Comparison of ENCODE assay signal across 15 cellular contexts in genomic region chr15:89372069-89373033, GRCh38. TPM values are rescaled to one million over a fixed set of nuclear protein-coding genes. Genes with fewer than 3 reads are reported as not detected.
A peak's percentile ranks its signal among the peaks of the same experiment; 100 is the strongest.
DNase-seq lines count a peak whose midpoint lies in the region; ATAC-seq, FAIRE-seq and TF ChIP-seq lines count a peak whose summit lies in the region.
"Had no signal": no experiment of that assay in that cellular context is flagged by ENCODE, and none has a peak within 500 bp of the region (broad histone marks: within the 10 kb centered on the region; RNA-seq: fewer than 3 reads in every experiment).

No MANE protein-coding gene starts in this region.

- intact Hi-C loops in activated T-helper 1 cell treated with anti-CD3 and anti-CD28 coated beads, Interleukin-12 subunit alpha, Interleukin-12 subunit beta, Interleukin-2, Interleukin-4 antibody, amounts not matched to agents 30 ng/mL and 10 ng/mL and 1 ng/mL, durations not matched to agents 14 hours and 24 hours and 36 hours (cut with micrococcal nuclease): no loop called here

- H3K36me3 Mint-ChIP-seq in GM23338 (ENCODE audit: low read depth) (no peaks in the 10 kb centered on the region), progenitor cell of endocrine pancreas (ENCODE audit: insufficient read depth) (no peaks in the 10 kb centered on the region)
- no peaks in the 10 kb centered on the region for H3K36me3 Mint-ChIP-seq in activated T-helper 1 cell treated with anti-CD3 and anti-CD28 coated beads, Interleukin-12 subunit alpha, Interleukin-12 subunit beta, Interleukin-2, Interleukin-4 antibody, amounts not matched to agents 30 ng/mL and 10 ng/mL and 1 ng/mL, durations not matched to agents 14 hours and 24 hours and 36 hours (ENCODE audit: low read depth)
- H3K36me3 Mint-ChIP-seq: CD8-positive, alpha-beta T cell had no signal

- peaks cover 42% of the 10 kb centered on the region for H3K4me1 Mint-ChIP-seq in GM23338
- no peaks in the 10 kb centered on the region for H3K4me1 Mint-ChIP-seq in activated T-helper 1 cell treated with anti-CD3 and anti-CD28 coated beads, Interleukin-12 subunit alpha, Interleukin-12 subunit beta, Interleukin-2, Interleukin-4 antibody, amounts not matched to agents 30 ng/mL and 10 ng/mL and 1 ng/mL, durations not matched to agents 14 hours and 24 hours and 36 hours (ENCODE audit: low read depth)
- H3K4me1 Mint-ChIP-seq in progenitor cell of endocrine pancreas (ENCODE audit: low read depth): no peaks in the 10 kb centered on the region

- no peak for DNase-seq in GM23338 (ENCODE audit: low spot score)
- no peak for DNase-seq in activated T-helper 1 cell treated with anti-CD3 and anti-CD28 coated beads, Interleukin-12 subunit alpha, Interleukin-12 subunit beta, Interleukin-2, Interleukin-4 antibody, amounts not matched to agents 30 ng/mL and 10 ng/mL and 1 ng/mL, durations not matched to agents 14 hours and 24 hours and 36 hours (ENCODE audit: low spot score)
- DNase-seq in progenitor cell of endocrine pancreas (ENCODE audit: low spot score, unreplicated experiment): no peak
- DNase-seq in GDM1 (lab: John Stamatoyannopoulos, UW): no peak
- no peak for DNase-seq in GM12892 (ENCODE audit: insufficient read length)
- DNase-seq in cerebellar nuclear complex (lab: John Stamatoyannopoulos, UW): no peak
- DNase-seq: CD8-positive, alpha-beta T cell; DND-41; GF-D8; MG63; NCI-H1417; NCI-H2029; NCI-H510A had no signal

- H3K9me2 ChIP-seq in GM23338 (ENCODE audit: insufficient read depth): no peaks in the 10 kb centered on the region

- no peaks in the 10 kb centered on the region for H3K79me2 ChIP-seq in GM23338 (replicated peaks; ENCODE audit: insufficient read depth)

- peaks cover 98% of the 10 kb centered on the region for H3K27me3 Mint-ChIP-seq in GM23338 (ENCODE audit: insufficient read depth, low read depth, poor library complexity)
- H3K27me3 Mint-ChIP-seq in activated T-helper 1 cell treated with anti-CD3 and anti-CD28 coated beads, Interleukin-12 subunit alpha, Interleukin-12 subunit beta, Interleukin-2, Interleukin-4 antibody, amounts not matched to agents 30 ng/mL and 10 ng/mL and 1 ng/mL, durations not matched to agents 14 hours and 24 hours and 36 hours (ENCODE audit: insufficient read depth): peaks cover 80% of the 10 kb centered on the region
- peaks cover 87% of the 10 kb centered on the region for H3K27me3 Mint-ChIP-seq in progenitor cell of endocrine pancreas

- H3F3A ChIP-seq in GM23338 (replicated peaks; ENCODE audit: low read depth): peaks cover 31% of the 10 kb centered on the region

- H3K9me3 Mint-ChIP-seq in GM23338 (no peaks in the 10 kb centered on the region; the same call in 2 of the 3 replicates), progenitor cell of endocrine pancreas (ENCODE audit: low read depth) (no peaks in the 10 kb centered on the region)
- no peaks in the 10 kb centered on the region for H3K9me3 Mint-ChIP-seq in activated T-helper 1 cell treated with anti-CD3 and anti-CD28 coated beads, Interleukin-12 subunit alpha, Interleukin-12 subunit beta, Interleukin-2, Interleukin-4 antibody, amounts not matched to agents 30 ng/mL and 10 ng/mL and 1 ng/mL, durations not matched to agents 14 hours and 24 hours and 36 hours
- H3K9me3 Mint-ChIP-seq: CD8-positive, alpha-beta T cell had no signal

- no peak for TF ChIP-seq POLR2A in GM12892 (IDR thresholded peaks at IDR 0.05; ENCODE audit: low read depth, low read length)

- peak overlapping the region; percentile 39; the same call in 1 of the 3 replicates for H3K4me3 Mint-ChIP-seq in GM23338
- H3K4me3 Mint-ChIP-seq in activated T-helper 1 cell treated with anti-CD3 and anti-CD28 coated beads, Interleukin-12 subunit alpha, Interleukin-12 subunit beta, Interleukin-2, Interleukin-4 antibody, amounts not matched to agents 30 ng/mL and 10 ng/mL and 1 ng/mL, durations not matched to agents 14 hours and 24 hours and 36 hours: no peak overlapping the region
- peak overlapping the region; percentile 41 for H3K4me3 Mint-ChIP-seq in progenitor cell of endocrine pancreas (ENCODE audit: low read depth)
- H3K4me3 Mint-ChIP-seq: CD8-positive, alpha-beta T cell had no signal

- peak overlapping the region; percentile 71; the same call in 1 of the 2 replicates for H3K4me2 ChIP-seq in GM23338

- peaks cover under 1% of the 10 kb centered on the region for H3K9me3 ChIP-seq in iPS-15b (ENCODE audit: control insufficient read depth, insufficient read depth, low read length)
- H3K9me3 ChIP-seq: MG63 had no signal

- no peak overlapping the region for H3K9ac ChIP-seq in iPS-15b (ENCODE audit: low read depth, low read length)

- no peak overlapping the region for H3K27ac ChIP-seq in GM23338 (ENCODE audit: low read depth)

- no peak for TF ChIP-seq CTCF in GM23338 (conservative IDR thresholded peaks at IDR 0.05; ENCODE audit: low read depth in 2 of 2)
- no peak for TF ChIP-seq CTCF in progenitor cell of endocrine pancreas (IDR thresholded peaks at IDR 0.05; ENCODE audit: unreplicated experiment)

- H3K4me3 ChIP-seq in GM23338: peak overlapping the region; percentile 48; the same call in 1 of the 2 replicates
- peak overlapping the region; percentile 6 for H3K4me3 ChIP-seq in iPS-15b (ENCODE audit: low read depth, low read length)
- H3K4me3 ChIP-seq: MG63 had no signal

- peaks cover 45% of the 10 kb centered on the region for H4K20me1 ChIP-seq in GM23338 (replicated peaks; ENCODE audit: insufficient read depth)

- no peaks in the 10 kb centered on the region for H3K36me3 ChIP-seq in GM23338 (ENCODE audit: insufficient read depth)
- no peaks in the 10 kb centered on the region for H3K36me3 ChIP-seq in iPS-15b (ENCODE audit: control insufficient read depth, insufficient read depth, low read length)
- H3K36me3 ChIP-seq: MG63 had no signal

- no peak for FAIRE-seq in GM12892 (lab: Jason Lieb, UNC)
- FAIRE-seq: HepG2 had no signal

- H3K4me1 ChIP-seq in GM23338 (ENCODE audit: insufficient read depth) (peaks cover 67% of the 10 kb centered on the region), iPS-15b (ENCODE audit: control insufficient read depth, insufficient read depth, low read length) (peaks cover 16% of the 10 kb centered on the region)

- H3K27ac Mint-ChIP-seq in GM23338 (no peak overlapping the region), progenitor cell of endocrine pancreas (no peak overlapping the region)
- peak overlapping the region; percentile 58 for H3K27ac Mint-ChIP-seq in activated T-helper 1 cell treated with anti-CD3 and anti-CD28 coated beads, Interleukin-12 subunit alpha, Interleukin-12 subunit beta, Interleukin-2, Interleukin-4 antibody, amounts not matched to agents 30 ng/mL and 10 ng/mL and 1 ng/mL, durations not matched to agents 14 hours and 24 hours and 36 hours
- H3K27ac Mint-ChIP-seq: CD8-positive, alpha-beta T cell had no signal

- no peak for ATAC-seq in GM23338
- ATAC-seq: CD8-positive, alpha-beta T cell had no signal

- no peak overlapping the region for H2AFZ ChIP-seq in GM23338

- peaks cover 100% of the 10 kb centered on the region for H3K27me3 ChIP-seq in GM23338 (ENCODE audit: insufficient read depth)
- peaks cover 99% of the 10 kb centered on the region for H3K27me3 ChIP-seq in iPS-15b (ENCODE audit: control insufficient read depth, insufficient read depth, low read length)

TF ChIP-seq in GM23338, 12 proteins besides CTCF, POLR2A, EP300 and RAD21 (continues in another document):
- TF ChIP-seq JUNB (IDR thresholded peaks at IDR 0.05; ENCODE audit: unreplicated experiment) (no peak), CREB1 (CRISPR knock-in tag; IDR thresholded peaks at IDR 0.05; ENCODE audit: low read depth) (no peak), NANOG (IDR thresholded peaks at IDR 0.05; ENCODE audit: borderline replicate concordance) (no peak), STAT1 (IDR thresholded peaks at IDR 0.05; ENCODE audit: unreplicated experiment) (no peak), ETS1 (IDR thresholded peaks at IDR 0.05) (no peak), EZH2phosphoT487 (IDR thresholded peaks at IDR 0.05; ENCODE audit: unreplicated experiment) (peak; percentile 46)

RNA-seq across cellular contexts. Expression of gene POLG, which starts 37.7 kb away (rescaled TPM):
- 70.2 and 74.1 TPM in 2 replicates for total RNA-seq in GM23338 (2014; rRNA removed; shearing (Covaris generic))
- 28.8 and 29.0 TPM in 2 replicates for polyA plus RNA-seq in GM23338 (2016; fragmentation: Nextera tagmentation; extraction: Ambion mirVana)
- total RNA-seq in activated T-helper 1 cell treated with anti-CD3 and anti-CD28 coated beads, Interleukin-12 subunit alpha, Interleukin-12 subunit beta, Interleukin-2, Interleukin-4 antibody, amounts not matched to agents 30 ng/mL and 10 ng/mL and 1 ng/mL, durations not matched to agents 14 hours and 24 hours and 36 hours: 116 and 134 TPM in 2 replicates
- total RNA-seq in progenitor cell of endocrine pancreas: 69.3 and 156 TPM in 2 replicates
- 32.4 TPM for polyA plus RNA-seq in GM12892 (2012; ENCODE audit: missing spikeins)
